ENCODE assay signal across 13 cellular contexts in the genomic region with DNA sequence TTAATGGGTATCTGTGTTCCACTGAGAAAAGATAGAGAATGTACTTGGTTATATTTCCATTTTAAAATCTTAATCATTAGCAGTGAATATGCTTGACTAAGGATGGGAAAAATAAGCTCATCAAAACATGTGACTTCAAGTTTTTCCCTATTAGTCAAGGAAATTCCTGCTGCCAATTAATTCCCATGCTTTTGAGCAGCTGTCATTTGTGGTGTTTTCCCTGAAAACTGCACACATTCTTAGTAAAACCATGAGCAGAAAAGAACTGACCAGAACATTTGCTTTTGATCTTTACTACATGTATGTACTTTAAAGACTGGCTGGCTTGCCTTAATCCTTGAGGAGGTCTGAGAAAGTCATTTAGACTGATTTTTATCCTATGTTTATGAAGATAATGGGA.
DNase-seq lines count a peak whose midpoint lies in the region; ATAC-seq and TF ChIP-seq lines count a peak whose summit lies in the region.
"Had no signal": no experiment of that assay in that cellular context is flagged by ENCODE, and none has a peak within 500 bp of the region (broad histone marks: within the 10 kb centered on the region; RNA-seq: fewer than 3 reads in every experiment).

No MANE protein-coding gene starts in this region.

- H3K27me3 ChIP-seq in gastrocnemius medialis, result no peaks in the 10 kb centered on the region
- no peaks in the 10 kb centered on the region for H3K27me3 ChIP-seq in A673 (replicated peaks; ENCODE audit: insufficient read depth, low read depth, low read length, poor library complexity)
- H3K27me3 ChIP-seq: BE2C, colonic mucosa had no signal

- TF ChIP-seq POLR2A in gastrocnemius medialis (IDR thresholded peaks at IDR 0.05), result no peak

- CTCF ChIA-PET in A673 (lab: Charles Lee), result no interaction called here

- TF ChIP-seq CTCF in astrocyte of the cerebellum (IDR thresholded peaks at IDR 0.05; ENCODE audit: low read depth, low read length, missing control alignments) (no peak), gastrocnemius medialis (IDR thresholded peaks at IDR 0.05 in 4 of 5, conservative IDR thresholded peaks at IDR 0.05 in 1 of 5) (no peak), A673 (conservative IDR thresholded peaks at IDR 0.05; ENCODE audit: low read depth, low read length) (no peak)

- no peak overlapping the region for H3K4me3 ChIP-seq in astrocyte of the cerebellum (ENCODE audit: low read depth, low read length)
- no peak overlapping the region for H3K4me3 ChIP-seq in gastrocnemius medialis
- no peak overlapping the region for H3K4me3 ChIP-seq in A673 (ENCODE audit: low read depth, low read length, poor library complexity, severe bottlenecking)
- H3K4me3 ChIP-seq: colonic mucosa had no signal

- ATAC-seq in gastrocnemius medialis (no peak), HG02798 (IDR thresholded peaks at IDR 0.05; ENCODE audit: poor library complexity, unreplicated experiment) (no peak), HG03196 (IDR thresholded peaks at IDR 0.05; ENCODE audit: unreplicated experiment) (no peak), HG03095 (IDR thresholded peaks at IDR 0.05; ENCODE audit: unreplicated experiment) (no peak)

- no peaks in the 10 kb centered on the region for H3K9me3 ChIP-seq in gastrocnemius medialis
- H3K9me3 ChIP-seq in A673 (ENCODE audit: low read depth, low read length, poor library complexity, severe bottlenecking), result no peaks in the 10 kb centered on the region
- H3K9me3 ChIP-seq: BE2C, colonic mucosa had no signal

- no TSS peak for BruUV-seq in A673 (replicated peaks; lab: Mats Ljungman, UMichigan)

- H3K36me3 ChIP-seq in gastrocnemius medialis (no peaks in the 10 kb centered on the region), A673 (ENCODE audit: insufficient read depth, low read length, poor library complexity, severe bottlenecking) (no peaks in the 10 kb centered on the region)
- H3K36me3 ChIP-seq: colonic mucosa had no signal

- H3K4me1 ChIP-seq in gastrocnemius medialis (peaks cover 50 to 58% of the 10 kb centered on the region in 2 donors), A673 (ENCODE audit: insufficient read depth, low read length, poor library complexity, severe bottlenecking) (peaks cover 31% of the 10 kb centered on the region)

- POLR2A ChIA-PET in A673 (lab: Charles Lee; ENCODE audit: low non-redundant PET), result no interaction called here

- H3K27ac ChIP-seq in gastrocnemius medialis (peak overlapping the region; percentile 44 to 66 (median 56)), A673 (ENCODE audit: low read depth, low read length, poor library complexity, severe bottlenecking) (no peak overlapping the region)
- H3K27ac ChIP-seq: colonic mucosa, KMS-11 had no signal

- intact Hi-C loops in gastrocnemius medialis (cut with DNase I; ENCODE audit: low total_unique reads), result loop anchor here (5.0 kb wide), 1 partner anchor 121 kb away; no protein-coding TSS in a partner anchor
- intact Hi-C loops in A673 (cut with micrococcal nuclease; ENCODE audit: unreplicated experiment), result no loop called here

- in situ Hi-C loops in astrocyte of the cerebellum (cut with HindIII; ENCODE audit: low sequenced_read_pairs), result loop anchor here (5.0 kb wide), 1 partner anchor 51 kb away; no protein-coding TSS in a partner anchor
- in situ Hi-C loops in gastrocnemius medialis (cut with MboI; ENCODE audit: low sequenced_read_pairs in 4 of 4), result no loop called here

- DNase-seq in EH (ENCODE audit: low read depth), result peak; percentile 88
- DNase-seq in astrocyte of the cerebellum (ENCODE audit: low read depth), result peak; percentile 41
- peak; percentile 18 for DNase-seq in foreskin melanocyte
- DNase-seq in gastrocnemius medialis, result no peak
- no peak for DNase-seq in A673 (ENCODE audit: low spot score)
- DNase-seq: BE2C, colonic mucosa, NCI-H2081 treated with DMSO at 0.1 percent for 48 hours, retina had no signal

Comparison
In these comparisons a context has a peak if more than half of its experiments do, and no peak if none do; other contexts are left out.
1. DNase-seq: peak in EH (single experiment), astrocyte of the cerebellum (single experiment) and foreskin melanocyte (single experiment); none in gastrocnemius medialis (0 of 2) and A673 (single experiment).